Comparison of ENCODE assay signal across 27 cellular contexts in genomic region chr7:108627476-108628051, GRCh38.
"Had no signal": no experiment of that assay in that cellular context is flagged by ENCODE, and none has a peak within 500 bp of the region (broad histone marks: within the 10 kb centered on the region; RNA-seq: fewer than 3 reads in every experiment).

No MANE protein-coding gene starts in this region.

- H3K4me3 Mint-ChIP-seq: immature natural killer cell; naive thymus-derived CD8-positive, alpha-beta T cell; nephron; neural crest cell; stimulated activated naive B cell treated with anti-CD40 and anti-IgM and Interleukin-4, amounts not matched to agents 10 μg/mL and 1 μg/mL and 100 μg/mL, for 72 hours had no signal

- DNase-seq: hypothalamus; immature natural killer cell; kidney; left colon; left lung; lower lobe of right lung; mammary epithelial cell; mesenchymal stem cell; naive thymus-derived CD8-positive, alpha-beta T cell; nucleus accumbens; pancreas; posterior cingulate gyrus; retina; right cardiac atrium; sigmoid colon; stimulated activated CD4-positive, alpha-beta T cell treated with anti-CD3 and anti-CD28 coated beads, Interleukin-2, amount 100 ng/mL, for 48 hours; stimulated activated CD4-positive, alpha-beta T cell treated with anti-CD3 and anti-CD28 coated beads, Interleukin-4, amount 100 ng/mL, for 4 hours; stimulated activated CD8-positive, alpha-beta memory T cell treated with anti-CD3 and anti-CD28 coated beads, Interleukin-4, amount 100 ng/mL, for 48 hours; stimulated activated naive B cell treated with anti-CD40 and anti-IgM and Interleukin-4, amounts not matched to agents 10 μg/mL and 1 μg/mL and 100 μg/mL, for 72 hours; stimulated activated naive CD8-positive, alpha-beta T cell treated with anti-CD3 and anti-CD28 coated beads, Interleukin-15, Interleukin-2, amounts not matched to agents 100 U/mL and 50 U/mL, for 24 hours; stomach; testis; thyroid gland; transverse colon; upper lobe of left lung had no signal

- H3K36me3 Mint-ChIP-seq: immature natural killer cell; naive thymus-derived CD8-positive, alpha-beta T cell; stimulated activated naive B cell treated with anti-CD40 and anti-IgM and Interleukin-4, amounts not matched to agents 10 μg/mL and 1 μg/mL and 100 μg/mL, for 72 hours had no signal

- ATAC-seq: left colon; left lung; lower lobe of right lung; naive thymus-derived CD8-positive, alpha-beta T cell; right cardiac atrium; stimulated activated naive B cell treated with anti-CD40 and anti-IgM and Interleukin-4, amounts not matched to agents 10 μg/mL and 1 μg/mL and 100 μg/mL, for 72 hours; stimulated activated naive CD8-positive, alpha-beta T cell treated with anti-CD3 and anti-CD28 coated beads, Interleukin-15, Interleukin-2, amounts not matched to agents 100 U/mL and 50 U/mL, for 24 hours had no signal

- H3K4me1 Mint-ChIP-seq: immature natural killer cell; naive thymus-derived CD8-positive, alpha-beta T cell; neural crest cell had no signal

- H3K27ac Mint-ChIP-seq: immature natural killer cell; nephron; stimulated activated naive B cell treated with anti-CD40 and anti-IgM and Interleukin-4, amounts not matched to agents 10 μg/mL and 1 μg/mL and 100 μg/mL, for 72 hours had no signal

- H3K9me3 Mint-ChIP-seq: immature natural killer cell; naive thymus-derived CD8-positive, alpha-beta T cell; nephron had no signal
